ENCODE assay signal across 22 cellular contexts in genomic region chr11:131662310-131662709, GRCh38.
A peak's percentile ranks its signal among the peaks of the same experiment; 100 is the strongest.
DNase-seq lines count a peak whose midpoint lies in the region; ATAC-seq and TF ChIP-seq lines count a peak whose summit lies in the region.
"Had no signal": no experiment of that assay in that cellular context is flagged by ENCODE, and none has a peak within 500 bp of the region (broad histone marks: within the 10 kb centered on the region; RNA-seq: fewer than 3 reads in every experiment).

No MANE protein-coding gene starts in this region.

- peaks cover 2% of the 10 kb centered on the region; the same call in 1 of the 2 replicates for H3K4me1 ChIP-seq in IMR-90 (ENCODE audit: control insufficient read depth, insufficient read depth, low read length)
- no peaks in the 10 kb centered on the region for H3K4me1 ChIP-seq in RWPE2 (ENCODE audit: insufficient read depth, poor library complexity, severe bottlenecking)
- H3K4me1 ChIP-seq: testis had no signal

- H2BK120ac ChIP-seq in IMR-90 (ENCODE audit: low read depth, low read length), result no peak overlapping the region

- ATAC-seq in IMR-90 (ENCODE audit: low read depth) (no peak), RWPE2 (ENCODE audit: low read depth) (no peak)
- ATAC-seq: activated CD4-positive, CD25-positive, alpha-beta regulatory T cell treated with anti-CD3 and anti-CD28 coated beads, Interleukin-2, amount 50 U/mL, for 24 hours; activated CD8-positive, alpha-beta T cell treated with anti-CD3 and anti-CD28 coated beads, Interleukin-2, amount 10 ng/mL, durations not matched to agents 7 days and 5 days; left ventricle myocardium superior; Right ventricle myocardium inferior; stimulated activated effector memory CD8-positive, alpha-beta T cell treated with anti-CD3 and anti-CD28 coated beads, Interleukin-12 subunit alpha, Interleukin-12 subunit beta, amount 100 ng/mL, for 72 hours had no signal

- H2AFZ ChIP-seq in IMR-90 (replicated peaks; ENCODE audit: low read length, poor library complexity), result peak overlapping the region; percentile 47

- H3K4ac ChIP-seq in IMR-90 (ENCODE audit: low read depth, low read length), result no peak overlapping the region

- no peak overlapping the region for H3K18ac ChIP-seq in IMR-90 (ENCODE audit: low read depth, low read length)

- H3K4me2 ChIP-seq in IMR-90 (ENCODE audit: low read depth, low read length), result no peak overlapping the region

- no peak overlapping the region for H4K91ac ChIP-seq in IMR-90 (ENCODE audit: insufficient read depth, low read depth, low read length)

- no peak overlapping the region for H3K27ac Mint-ChIP-seq in activated CD4-positive, alpha-beta memory T cell treated with anti-CD3 and anti-CD28 coated beads for 36 hours
- H3K27ac Mint-ChIP-seq: activated CD8-positive, alpha-beta T cell treated with anti-CD3 and anti-CD28 coated beads, Interleukin-2, amount 10 ng/mL, durations not matched to agents 7 days and 5 days; activated naive CD4-positive, alpha-beta T cell treated with anti-CD3 and anti-CD28 coated beads, Interleukin-2, amount 10 ng/mL, durations not matched to agents 7 days and 5 days; CD8-positive, alpha-beta memory T cell; stimulated activated effector memory CD8-positive, alpha-beta T cell treated with anti-CD3 and anti-CD28 coated beads, Interleukin-12 subunit alpha, Interleukin-12 subunit beta, amount 100 ng/mL, for 72 hours had no signal

- H3K27me3 ChIP-seq in IMR-90 (ENCODE audit: control insufficient read depth, insufficient read depth, low read length) (peaks cover 5% of the 10 kb centered on the region), RWPE2 (ENCODE audit: insufficient read depth, poor library complexity, severe bottlenecking) (peaks cover 33% of the 10 kb centered on the region)
- H3K27me3 ChIP-seq: testis had no signal

- no peak overlapping the region for H2BK5ac ChIP-seq in IMR-90 (ENCODE audit: low read depth, low read length, poor library complexity, severe bottlenecking)

- CTCF ChIA-PET in IMR-90 (lab: Yijun Ruan, JAX), result interaction anchor here (2.3 kb wide), 1 partner anchor 12 kb away, joined by 11 read pairs; no protein-coding TSS in a partner anchor
- CTCF ChIA-PET in activated CD4-positive, alpha-beta memory T cell treated with anti-CD3 and anti-CD28 coated beads for 36 hours (lab: Charles Lee), result interaction anchor here (0.8 kb wide), 1 partner anchor 12 kb away, joined by 3 read pairs; no protein-coding TSS in a partner anchor

- WGBS in IMR-90 (ENCODE audit: extremely low coverage in 2 of 2, insufficient read length in 1 of 2), 2 experiments, result no CpG with 5 or more reads among the region's 10 CpGs

- H3K4me3 ChIP-seq in IMR-90 (ENCODE audit: insufficient read depth, low read depth, low read length) (no peak overlapping the region), RWPE2 (ENCODE audit: severe bottlenecking) (no peak overlapping the region)
- H3K4me3 ChIP-seq: testis had no signal

- H3K9ac ChIP-seq in IMR-90 (ENCODE audit: low read depth, low read length), result no peak overlapping the region

- H3K9me3 Mint-ChIP-seq in activated CD4-positive, alpha-beta memory T cell treated with anti-CD3 and anti-CD28 coated beads for 36 hours, result no peaks in the 10 kb centered on the region
- H3K9me3 Mint-ChIP-seq: activated naive CD4-positive, alpha-beta T cell treated with anti-CD3 and anti-CD28 coated beads, Interleukin-2, amount 10 ng/mL, durations not matched to agents 7 days and 5 days; nephron had no signal

- no TSS peak for BruUV-seq in IMR-90 (replicated peaks; lab: Mats Ljungman, UMichigan)

- no peaks in the 10 kb centered on the region for H3K36me3 Mint-ChIP-seq in activated CD4-positive, alpha-beta memory T cell treated with anti-CD3 and anti-CD28 coated beads for 36 hours
- H3K36me3 Mint-ChIP-seq: activated naive CD4-positive, alpha-beta T cell treated with anti-CD3 and anti-CD28 coated beads, Interleukin-2, amount 10 ng/mL, durations not matched to agents 7 days and 5 days; CD8-positive, alpha-beta memory T cell; stimulated activated effector memory CD8-positive, alpha-beta T cell treated with anti-CD3 and anti-CD28 coated beads, Interleukin-12 subunit alpha, Interleukin-12 subunit beta, amount 100 ng/mL, for 72 hours had no signal

- no peaks in the 10 kb centered on the region for H3K36me3 ChIP-seq in IMR-90 (ENCODE audit: control insufficient read depth, insufficient read depth, low read length)
- H3K36me3 ChIP-seq in RWPE2 (ENCODE audit: low read depth), result no peaks in the 10 kb centered on the region

- H2BK15ac ChIP-seq in IMR-90 (ENCODE audit: low read depth, low read length), result no peak overlapping the region

- in situ Hi-C loops in IMR-90 (cut with MboI; ENCODE audit: low sequenced_read_pairs), result no loop called here

- no peaks in the 10 kb centered on the region for H3K4me1 Mint-ChIP-seq in activated CD4-positive, alpha-beta memory T cell treated with anti-CD3 and anti-CD28 coated beads for 36 hours (ENCODE audit: low read depth)
- H3K4me1 Mint-ChIP-seq: activated naive CD4-positive, alpha-beta T cell treated with anti-CD3 and anti-CD28 coated beads, Interleukin-2, amount 10 ng/mL, durations not matched to agents 7 days and 5 days; CD8-positive, alpha-beta memory T cell; stimulated activated effector memory CD8-positive, alpha-beta T cell treated with anti-CD3 and anti-CD28 coated beads, Interleukin-12 subunit alpha, Interleukin-12 subunit beta, amount 100 ng/mL, for 72 hours had no signal

- no peak for TF ChIP-seq RAD21 in IMR-90 (IDR thresholded peaks at IDR 0.05; ENCODE audit: low read length)

- H3K56ac ChIP-seq in IMR-90 (ENCODE audit: extremely low read depth, insufficient read depth, low read length), result no peak overlapping the region

- no peak overlapping the region for H2AK9ac ChIP-seq in IMR-90 (replicated peaks; ENCODE audit: low read depth, low read length, poor library complexity)

- no peak overlapping the region for H3K14ac ChIP-seq in IMR-90 (replicated peaks; ENCODE audit: low read depth, low read length)

- H2BK20ac ChIP-seq in IMR-90 (ENCODE audit: low read depth, low read length), result no peak overlapping the region

- H3K27ac ChIP-seq in IMR-90 (ENCODE audit: insufficient read depth, low read length) (no peak overlapping the region), RWPE2 (ENCODE audit: poor library complexity, severe bottlenecking) (no peak overlapping the region)
- H3K27ac ChIP-seq: testis had no signal

- TF ChIP-seq CTCF in IMR-90 (conservative IDR thresholded peaks at IDR 0.05; ENCODE audit: low read depth, low read length), result no peak
- TF ChIP-seq CTCF in RWPE2 (IDR thresholded peaks at IDR 0.05; ENCODE audit: poor library complexity, severe bottlenecking), result no peak

- dilution Hi-C loops in IMR-90 (cut with HindIII; ENCODE audit: low sequenced_read_pairs, unreplicated experiment), result no loop called here

- H4K8ac ChIP-seq in IMR-90 (ENCODE audit: low read depth in 2 of 2, low read length in 2 of 2), result no peak overlapping the region

- DNase-seq in IMR-90 (no peak), RWPE2 (ENCODE audit: low spot score) (peak; percentile 3), kidney tubule cell (ENCODE audit: low spot score) (peak; percentile 81), superior temporal gyrus (ENCODE audit: extremely low spot score) (peak; percentile 73), NCI-H2171 treated with DMSO at 0.1 percent for 48 hours (lab: John Stamatoyannopoulos, UW) (no peak)
- DNase-seq in activated CD8-positive, alpha-beta memory T cell treated with anti-CD3 and anti-CD28 coated beads, Interleukin-2, amount 50 U/mL, for 48 hours, result no peak
- DNase-seq in activated CD4-positive, alpha-beta memory T cell treated with anti-CD3 and anti-CD28 coated beads for 36 hours, result no peak
- DNase-seq: activated CD8-positive, alpha-beta T cell treated with anti-CD3 and anti-CD28 coated beads, Interleukin-2, amount 10 ng/mL, durations not matched to agents 7 days and 5 days; activated naive CD4-positive, alpha-beta T cell treated with anti-CD3 and anti-CD28 coated beads, Interleukin-2, amount 10 ng/mL, durations not matched to agents 7 days and 5 days; activated T-cell treated with anti-CD3 and anti-CD28 coated beads, Interleukin-2, amount 50 U/mL, for 1 hour; CD8-positive, alpha-beta memory T cell; central memory CD4-positive, alpha-beta T cell; left ventricle myocardium superior; NCI-H2107; NCI-H510A; OCI-M1; SW 1271; testis had no signal

- no peaks in the 10 kb centered on the region for H3K9me3 ChIP-seq in IMR-90 (ENCODE audit: control insufficient read depth, insufficient read depth, low read length)
- no peaks in the 10 kb centered on the region for H3K9me3 ChIP-seq in RWPE2 (ENCODE audit: severe bottlenecking)
- H3K9me3 ChIP-seq: testis had no signal

- no peak overlapping the region for H3K4me3 Mint-ChIP-seq in activated CD4-positive, alpha-beta memory T cell treated with anti-CD3 and anti-CD28 coated beads for 36 hours
- H3K4me3 Mint-ChIP-seq: activated CD8-positive, alpha-beta T cell treated with anti-CD3 and anti-CD28 coated beads, Interleukin-2, amount 10 ng/mL, durations not matched to agents 7 days and 5 days; activated naive CD4-positive, alpha-beta T cell treated with anti-CD3 and anti-CD28 coated beads, Interleukin-2, amount 10 ng/mL, durations not matched to agents 7 days and 5 days; CD8-positive, alpha-beta memory T cell; nephron; stimulated activated effector memory CD8-positive, alpha-beta T cell treated with anti-CD3 and anti-CD28 coated beads, Interleukin-12 subunit alpha, Interleukin-12 subunit beta, amount 100 ng/mL, for 72 hours had no signal

- intact Hi-C loops in IMR-90 (cut with micrococcal nuclease), result no loop called here
- intact Hi-C loops in activated CD4-positive, alpha-beta memory T cell treated with anti-CD3 and anti-CD28 coated beads for 36 hours (cut with micrococcal nuclease), result no loop called here

- no peak overlapping the region for H2AK5ac ChIP-seq in IMR-90 (ENCODE audit: low read depth, low read length)

- no peak overlapping the region for H3K23ac ChIP-seq in IMR-90 (ENCODE audit: low read depth, low read length)

- no peaks in the 10 kb centered on the region for H3K79me1 ChIP-seq in IMR-90 (ENCODE audit: low read depth in 1 of 2, low read length in 2 of 2)

- H3K9me1 ChIP-seq in IMR-90 (ENCODE audit: insufficient read depth, low read length), result no peaks in the 10 kb centered on the region

- H4K5ac ChIP-seq in IMR-90 (ENCODE audit: low read depth, low read length), result no peak overlapping the region

- TF ChIP-seq POLR2A in IMR-90 (IDR thresholded peaks at IDR 0.05; ENCODE audit: low read depth, low read length), result no peak

- POLR2A ChIA-PET in IMR-90 (lab: Charles Lee; ENCODE audit: unreplicated experiment), result no interaction called here
- POLR2A ChIA-PET in activated CD4-positive, alpha-beta memory T cell treated with anti-CD3 and anti-CD28 coated beads for 36 hours (lab: Charles Lee), result no interaction called here

- no peaks in the 10 kb centered on the region for H3K27me3 Mint-ChIP-seq in activated CD4-positive, alpha-beta memory T cell treated with anti-CD3 and anti-CD28 coated beads for 36 hours
- H3K27me3 Mint-ChIP-seq: activated naive CD4-positive, alpha-beta T cell treated with anti-CD3 and anti-CD28 coated beads, Interleukin-2, amount 10 ng/mL, durations not matched to agents 7 days and 5 days had no signal

- no peaks in the 10 kb centered on the region for H4K20me1 ChIP-seq in IMR-90 (ENCODE audit: insufficient read depth, low read length)

TF ChIP-seq in IMR-90, 13 proteins besides CTCF, POLR2A, EP300 and RAD21 (continues in another document):
- TF ChIP-seq MAFK (IDR thresholded peaks at IDR 0.05; ENCODE audit: low read depth, low read length) (no peak), CEBPB (IDR thresholded peaks at IDR 0.05; ENCODE audit: low read depth, low read length) (no peak)

Comparison
In these comparisons a context has a peak if more than half of its experiments do, and no peak if none do; other contexts are left out.
1. DNase-seq: peak in RWPE2 (single experiment), kidney tubule cell (single experiment) and superior temporal gyrus (single experiment); none in IMR-90 (single experiment), activated CD8-positive, alpha-beta memory T cell treated with anti-CD3 and anti-CD28 coated beads, Interleukin-2, amount 50 U/mL, for 48 hours (single experiment), NCI-H2171 treated with DMSO at 0.1 percent for 48 hours (single experiment) and activated CD4-positive, alpha-beta memory T cell treated with anti-CD3 and anti-CD28 coated beads for 36 hours (single experiment).